8 cellular contexts compared by ENCODE assay signal in the genomic region with DNA sequence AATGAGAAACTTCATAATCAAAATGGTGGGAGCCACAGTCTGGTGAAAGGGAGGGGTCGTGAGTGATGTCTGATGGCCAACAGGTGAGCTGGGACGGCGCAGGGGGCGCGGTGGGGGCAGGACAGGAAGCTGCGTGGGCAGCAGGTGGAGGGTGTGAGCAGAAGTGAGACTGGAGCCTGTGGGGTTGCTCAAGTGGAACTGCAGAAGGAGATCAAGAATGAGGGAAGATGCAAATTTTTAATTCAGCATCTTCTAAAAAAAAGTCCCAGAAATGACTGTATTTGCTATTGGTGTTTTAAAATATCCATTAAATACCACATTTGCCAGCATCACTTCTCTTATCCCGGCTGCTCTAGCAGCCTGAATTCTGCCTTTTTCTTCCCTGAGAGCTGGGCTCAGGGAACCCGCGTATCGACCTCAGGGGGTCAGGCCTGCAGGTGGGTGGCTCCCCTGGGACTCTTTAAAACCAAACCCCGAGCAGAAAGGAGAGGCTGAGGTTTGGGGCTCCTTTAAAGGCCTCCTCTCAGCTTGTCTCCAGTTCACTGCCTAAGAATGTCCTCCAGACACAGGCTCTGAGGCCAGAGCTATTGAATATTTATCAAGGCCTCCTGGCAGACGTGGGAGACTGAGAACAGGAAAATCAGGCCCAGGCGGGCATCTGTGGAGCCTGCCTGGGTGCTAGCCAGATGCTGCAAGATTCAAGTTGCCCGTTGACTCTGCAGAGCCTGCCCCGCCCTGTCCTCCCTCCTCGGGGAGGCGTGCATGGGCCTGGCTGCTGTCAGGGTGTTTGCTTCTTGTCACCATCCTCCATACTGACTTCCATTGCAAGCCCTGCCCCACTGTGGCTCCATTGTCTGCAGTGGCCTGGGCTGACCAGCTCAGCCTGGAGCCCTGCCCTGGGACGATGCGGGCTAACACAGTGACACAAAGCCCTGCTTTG. TPM values are rescaled to one million over a fixed set of nuclear protein-coding genes. Genes with fewer than 3 reads are reported as not detected.
DNase-seq lines count a peak whose midpoint lies in the region; ATAC-seq lines count a peak whose summit lies in the region.

No MANE protein-coding gene starts in this region.

- H3K4me3 Mint-ChIP-seq in activated CD8-positive, alpha-beta memory T cell treated with anti-CD3 and anti-CD28 coated beads, Interleukin-2, amount 10 ng/mL, durations not matched to agents 7 days and 5 days = no peak overlapping the region
- H3K4me3 Mint-ChIP-seq in stimulated activated memory B cell treated with anti-CD40 and anti-IgM and Interleukin-4, amounts not matched to agents 10 μg/mL and 1 μg/mL and 100 μg/mL, for 72 hours = peak overlapping the region; percentile 15

- H3K27me3 Mint-ChIP-seq in activated CD8-positive, alpha-beta memory T cell treated with anti-CD3 and anti-CD28 coated beads, Interleukin-2, amount 10 ng/mL, durations not matched to agents 7 days and 5 days = peaks cover 12% of the 10 kb centered on the region
- H3K27me3 Mint-ChIP-seq in stimulated activated memory B cell treated with anti-CD40 and anti-IgM and Interleukin-4, amounts not matched to agents 10 μg/mL and 1 μg/mL and 100 μg/mL, for 72 hours = no peaks in the 10 kb centered on the region

- H3K9me3 Mint-ChIP-seq in activated CD8-positive, alpha-beta memory T cell treated with anti-CD3 and anti-CD28 coated beads, Interleukin-2, amount 10 ng/mL, durations not matched to agents 7 days and 5 days (ENCODE audit: low read depth) = no peaks in the 10 kb centered on the region
- H3K9me3 Mint-ChIP-seq in stimulated activated memory B cell treated with anti-CD40 and anti-IgM and Interleukin-4, amounts not matched to agents 10 μg/mL and 1 μg/mL and 100 μg/mL, for 72 hours = no peaks in the 10 kb centered on the region

- CTCF ChIA-PET in activated CD8-positive, alpha-beta memory T cell treated with anti-CD3 and anti-CD28 coated beads, Interleukin-2, amount 10 ng/mL, durations not matched to agents 7 days and 5 days (lab: Charles Lee) = interaction anchor here (0.7 to 6.1 kb wide), 15 partner anchors 10 to 119 kb away, joined by 3 to 140 read pairs (median 5); no protein-coding TSS in a partner anchor

- H3K4me1 Mint-ChIP-seq in activated CD8-positive, alpha-beta memory T cell treated with anti-CD3 and anti-CD28 coated beads, Interleukin-2, amount 10 ng/mL, durations not matched to agents 7 days and 5 days = peaks cover 41% of the 10 kb centered on the region
- peaks cover 75% of the 10 kb centered on the region for H3K4me1 Mint-ChIP-seq in stimulated activated memory B cell treated with anti-CD40 and anti-IgM and Interleukin-4, amounts not matched to agents 10 μg/mL and 1 μg/mL and 100 μg/mL, for 72 hours

- no peak overlapping the region for H3K27ac Mint-ChIP-seq in activated CD8-positive, alpha-beta memory T cell treated with anti-CD3 and anti-CD28 coated beads, Interleukin-2, amount 10 ng/mL, durations not matched to agents 7 days and 5 days
- peak overlapping the region; percentile 86 for H3K27ac Mint-ChIP-seq in stimulated activated memory B cell treated with anti-CD40 and anti-IgM and Interleukin-4, amounts not matched to agents 10 μg/mL and 1 μg/mL and 100 μg/mL, for 72 hours

- no peak for ATAC-seq in activated CD8-positive, alpha-beta memory T cell treated with anti-CD3 and anti-CD28 coated beads, Interleukin-2, amount 10 ng/mL, durations not matched to agents 7 days and 5 days
- peak; percentile 67 for ATAC-seq in HG02885 (IDR thresholded peaks at IDR 0.05; ENCODE audit: poor library complexity, unreplicated experiment)
- peak; percentile 91 for ATAC-seq in stimulated activated memory B cell treated with anti-CD40 and anti-IgM and Interleukin-4, amounts not matched to agents 10 μg/mL and 1 μg/mL and 100 μg/mL, for 72 hours

- DNase-seq in activated CD8-positive, alpha-beta memory T cell treated with anti-CD3 and anti-CD28 coated beads for 24 hours = peak; percentile 55
- DNase-seq in activated CD8-positive, alpha-beta memory T cell treated with anti-CD3 and anti-CD28 coated beads, Interleukin-2, amount 10 ng/mL, durations not matched to agents 7 days and 5 days = no peak
- DNase-seq in NCI-H526 (lab: John Stamatoyannopoulos, UW) (peak; percentile 85 to 89), fibroblast of gingiva (ENCODE audit: low read depth) (peak; percentile 47), NOMO-1 treated with dmso at 0.1 percent for 144 hours (lab: John Stamatoyannopoulos, UW; ENCODE audit: unreplicated experiment) (no peak), NCI-H1092 treated with DMSO at 0.1 percent for 48 hours (lab: John Stamatoyannopoulos, UW) (no peak)

- no peaks in the 10 kb centered on the region for H3K36me3 Mint-ChIP-seq in activated CD8-positive, alpha-beta memory T cell treated with anti-CD3 and anti-CD28 coated beads, Interleukin-2, amount 10 ng/mL, durations not matched to agents 7 days and 5 days
- no peaks in the 10 kb centered on the region for H3K36me3 Mint-ChIP-seq in stimulated activated memory B cell treated with anti-CD40 and anti-IgM and Interleukin-4, amounts not matched to agents 10 μg/mL and 1 μg/mL and 100 μg/mL, for 72 hours

RNA-seq across cellular contexts. Expression of gene SYPL1, which starts 53.9 kb away (rescaled TPM):
- 10 to 100 TPM; 21.9 to 24.1 TPM for total RNA-seq in activated CD8-positive, alpha-beta memory T cell treated with anti-CD3 and anti-CD28 coated beads, Interleukin-2, amount 10 ng/mL, durations not matched to agents 7 days and 5 days

Comparison
In these comparisons a context has a peak if more than half of its experiments do, and no peak if none do; other contexts are left out.
1. DNase-seq: peak in activated CD8-positive, alpha-beta memory T cell treated with anti-CD3 and anti-CD28 coated beads for 24 hours (single experiment), NCI-H526 (2 of 2) and fibroblast of gingiva (single experiment); none in activated CD8-positive, alpha-beta memory T cell treated with anti-CD3 and anti-CD28 coated beads, Interleukin-2, amount 10 ng/mL, durations not matched to agents 7 days and 5 days (single experiment), NOMO-1 treated with dmso at 0.1 percent for 144 hours (single experiment) and NCI-H1092 treated with DMSO at 0.1 percent for 48 hours (single experiment).